In genomic region chr22:45310331-45311032, GRCh38 we compare ENCODE assay signal across 7 cellular contexts. TPM values are rescaled to one million over a fixed set of nuclear protein-coding genes. Genes with fewer than 3 reads are reported as not detected.
DNase-seq lines count a peak whose midpoint lies in the region; ATAC-seq and TF ChIP-seq lines count a peak whose summit lies in the region.

No MANE protein-coding gene starts in this region.

- peak overlapping the region; percentile 84 to 97 (median 95) for H3K4me3 ChIP-seq in sigmoid colon

- TF ChIP-seq POLR2A in sigmoid colon (IDR thresholded peaks at IDR 0.05) = no peak

- H3K4me3 Mint-ChIP-seq in activated CD8-positive, alpha-beta T cell treated with anti-CD3 and anti-CD28 coated beads for 36 hours = peak overlapping the region; percentile 85

- no peaks in the 10 kb centered on the region for H3K9me3 Mint-ChIP-seq in activated CD8-positive, alpha-beta T cell treated with anti-CD3 and anti-CD28 coated beads for 36 hours

- intact Hi-C loops in activated CD8-positive, alpha-beta T cell treated with anti-CD3 and anti-CD28 coated beads for 36 hours (cut with micrococcal nuclease) = no loop called here
- intact Hi-C loops in sigmoid colon (cut with DNase I) = loop anchor here (5.0 kb wide), 1 partner anchor 127 kb away; no protein-coding TSS in a partner anchor

- TF ChIP-seq CTCF in activated CD8-positive, alpha-beta T cell treated with anti-CD3 and anti-CD28 coated beads for 36 hours (IDR thresholded peaks at IDR 0.05) = no peak
- TF ChIP-seq CTCF in foreskin keratinocyte (conservative IDR thresholded peaks at IDR 0.05) = no peak
- TF ChIP-seq CTCF in sigmoid colon (IDR thresholded peaks at IDR 0.05) = no peak

- H3K27me3 ChIP-seq in foreskin keratinocyte (no peaks in the 10 kb centered on the region), sigmoid colon (no peaks in the 10 kb centered on the region)

- peak; percentile 42 for DNase-seq in activated CD8-positive, alpha-beta T cell treated with anti-CD3 and anti-CD28 coated beads for 36 hours
- no peak for DNase-seq in foreskin keratinocyte
- peak; percentile 76 for DNase-seq in sigmoid colon
- no peak for DNase-seq in NCI-H2107 (lab: John Stamatoyannopoulos, UW)

- H3K36me3 Mint-ChIP-seq in activated CD8-positive, alpha-beta T cell treated with anti-CD3 and anti-CD28 coated beads for 36 hours (ENCODE audit: low read depth) = peaks cover 12% of the 10 kb centered on the region

- peaks cover 50% of the 10 kb centered on the region for H3K4me1 Mint-ChIP-seq in activated CD8-positive, alpha-beta T cell treated with anti-CD3 and anti-CD28 coated beads for 36 hours (ENCODE audit: low read depth)

- peak overlapping the region; percentile 83 for H3K27ac Mint-ChIP-seq in activated CD8-positive, alpha-beta T cell treated with anti-CD3 and anti-CD28 coated beads for 36 hours

- H3K36me3 ChIP-seq in sigmoid colon = no peaks in the 10 kb centered on the region

- H3K27ac ChIP-seq in foreskin keratinocyte (peak overlapping the region; percentile 82), sigmoid colon (peak overlapping the region; percentile 83 to 90 (median 86))

- CTCF ChIA-PET in activated CD8-positive, alpha-beta T cell treated with anti-CD3 and anti-CD28 coated beads for 36 hours (lab: Charles Lee) = no interaction called here

- H3K4me1 ChIP-seq in foreskin keratinocyte (peaks cover 10% of the 10 kb centered on the region), sigmoid colon (peaks cover 0 to 20% (median 20%) of the 10 kb centered on the region in 4 donors)

- 7 to 16% methylated on average over 35 of the region's 35 CpGs for WGBS in sigmoid colon, 2 donors

- ATAC-seq in HG03066 (IDR thresholded peaks at IDR 0.05; ENCODE audit: low read depth, unreplicated experiment) (peak; percentile 3), foreskin keratinocyte (no peak), HG03457 (IDR thresholded peaks at IDR 0.05; ENCODE audit: unreplicated experiment) (no peak), GM19455 (IDR thresholded peaks at IDR 0.05; ENCODE audit: unreplicated experiment) (no peak)
- no peak for ATAC-seq in activated CD8-positive, alpha-beta T cell treated with anti-CD3 and anti-CD28 coated beads for 36 hours

- no peaks in the 10 kb centered on the region for H3K9me3 ChIP-seq in sigmoid colon

- no peaks in the 10 kb centered on the region for H3K27me3 Mint-ChIP-seq in activated CD8-positive, alpha-beta T cell treated with anti-CD3 and anti-CD28 coated beads for 36 hours

- TF ChIP-seq EP300 in sigmoid colon (IDR thresholded peaks at IDR 0.05) = no peak

- POLR2A ChIA-PET in activated CD8-positive, alpha-beta T cell treated with anti-CD3 and anti-CD28 coated beads for 36 hours (lab: Charles Lee) = interaction anchor here (0.7 to 2.7 kb wide), 6 partner anchors 9 to 103 kb away, joined by 3 to 12 read pairs (median 5); partner anchors contain the start of genes RIBC2 and SMC1B

RNA-seq across cellular contexts. Expression of gene FAM118A, which starts 0.7 kb away (rescaled TPM):
- total RNA-seq in activated CD8-positive, alpha-beta T cell treated with anti-CD3 and anti-CD28 coated beads for 36 hours = 10 to 100 TPM; 30.6 to 32.4 TPM
- total RNA-seq in foreskin keratinocyte (12.8 and 15.5 TPM in 2 replicates), sigmoid colon (100 to 1,000 TPM in 1 of 4 donors, 10 to 100 TPM in 3; 12.8 to 126 (median 38.8) TPM)
- polyA plus RNA-seq in foreskin keratinocyte (7.0 and 7.5 TPM in 2 replicates), sigmoid colon (10 to 100 TPM in 2 of 3 donors, 1 to 10 TPM in 1; 7.2 to 43.5 (median 12.5) TPM)

RNA-seq across cellular contexts. Expression of gene UPK3A, which starts 25.7 kb away (rescaled TPM):
- total RNA-seq in activated CD8-positive, alpha-beta T cell treated with anti-CD3 and anti-CD28 coated beads for 36 hours = not detected
- total RNA-seq in foreskin keratinocyte (not detected in 2 replicates), sigmoid colon (not detected)
- polyA plus RNA-seq in foreskin keratinocyte (not detected in 2 replicates), sigmoid colon (under 1 TPM in 1 of 3 donors, not detected in 2; 0.98 TPM)

Comparison
In these comparisons a context has a peak if more than half of its experiments do, and no peak if none do; other contexts are left out.
1. DNase-seq: peak in activated CD8-positive, alpha-beta T cell treated with anti-CD3 and anti-CD28 coated beads for 36 hours (single experiment) and sigmoid colon (single experiment); none in foreskin keratinocyte (0 of 2) and NCI-H2107 (single experiment).